ENCODE assay signal across 2 cellular contexts in genomic region chr14:79281244-79282199, GRCh38.
A peak's percentile ranks its signal among the peaks of the same experiment; 100 is the strongest.
TF ChIP-seq lines count a peak whose summit lies in the region.

No MANE protein-coding gene starts in this region.

TF ChIP-seq in IMR-90, 13 proteins besides CTCF, POLR2A, EP300 and RAD21:
- TF ChIP-seq RCOR1 (IDR thresholded peaks at IDR 0.05; ENCODE audit: insufficient replicate concordance, low read length) (no peak), MXI1 (IDR thresholded peaks at IDR 0.05; ENCODE audit: borderline replicate concordance, low read depth, low read length) (no peak), FOS (IDR thresholded peaks at IDR 0.05; ENCODE audit: low read depth, low read length) (no peak), SMC3 (IDR thresholded peaks at IDR 0.05; ENCODE audit: low read depth, low read length) (no peak)
- TF ChIP-seq, protein P1, sequence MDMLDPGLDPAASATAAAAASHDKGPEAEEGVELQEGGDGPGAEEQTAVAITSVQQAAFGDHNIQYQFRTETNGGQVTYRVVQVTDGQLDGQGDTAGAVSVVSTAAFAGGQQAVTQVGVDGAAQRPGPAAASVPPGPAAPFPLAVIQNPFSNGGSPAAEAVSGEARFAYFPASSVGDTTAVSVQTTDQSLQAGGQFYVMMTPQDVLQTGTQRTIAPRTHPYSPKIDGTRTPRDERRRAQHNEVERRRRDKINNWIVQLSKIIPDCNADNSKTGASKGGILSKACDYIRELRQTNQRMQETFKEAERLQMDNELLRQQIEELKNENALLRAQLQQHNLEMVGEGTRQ (IDR thresholded peaks at IDR 0.05; ENCODE audit: low read depth, low read length), result no peak
TF ChIP-seq in IMR-90: peak in this region for 0.

TF ChIP-seq in H1, 55 proteins besides CTCF, POLR2A, EP300 and RAD21:
- no peak for TF ChIP-seq SIRT6 (IDR thresholded peaks at IDR 0.05; ENCODE audit: low read length)
- no peak for TF ChIP-seq KDM4A (IDR thresholded peaks at IDR 0.05; ENCODE audit: low read depth, low read length, severe bottlenecking)
- TF ChIP-seq TBP (IDR thresholded peaks at IDR 0.05; ENCODE audit: low read depth, low read length), result no peak
- 0 out of 4 replicates have a peak, but pooled peaks of 1 of the 2 experiments have one; percentile 15 for TF ChIP-seq SIN3A (conservative IDR thresholded peaks at IDR 0.05 in 1 of 2, IDR thresholded peaks at IDR 0.05 in 1 of 2; ENCODE audit: low read depth in 1 of 2, low read length in 2 of 2)
